Comparison of ENCODE assay signal across 16 cellular contexts in the genomic region with DNA sequence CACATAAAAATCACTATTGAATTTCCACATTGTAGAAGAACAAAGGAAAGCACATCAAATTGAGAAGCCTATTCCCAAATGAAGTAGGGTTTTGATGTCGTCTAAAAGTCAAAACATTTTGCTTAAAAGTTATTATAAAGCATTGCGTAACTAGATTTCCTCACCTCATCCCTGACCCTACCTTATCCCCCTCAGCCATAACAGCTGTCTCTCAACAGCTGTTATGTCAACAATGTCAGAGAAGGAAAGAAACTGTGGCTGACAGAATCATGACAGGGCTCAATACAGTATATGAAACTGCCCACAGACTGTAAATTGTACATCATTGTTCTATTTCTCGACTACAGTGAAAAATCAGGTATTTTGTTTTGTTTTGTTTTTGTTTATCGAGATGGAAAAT.
DNase-seq lines count a peak whose midpoint lies in the region; ATAC-seq, FAIRE-seq and TF ChIP-seq lines count a peak whose summit lies in the region.
"Had no signal": no experiment of that assay in that cellular context is flagged by ENCODE, and none has a peak within 500 bp of the region (broad histone marks: within the 10 kb centered on the region; RNA-seq: fewer than 3 reads in every experiment).

No MANE protein-coding gene starts in this region.

- H3K27ac Mint-ChIP-seq in activated CD4-positive, alpha-beta memory T cell treated with anti-CD3 and anti-CD28 coated beads for 36 hours: no peak overlapping the region
- H3K27ac Mint-ChIP-seq: B cell; CD4-positive, alpha-beta T cell; IgD-negative memory B cell had no signal

- no peaks in the 10 kb centered on the region for H3K9me3 Mint-ChIP-seq in activated CD4-positive, alpha-beta memory T cell treated with anti-CD3 and anti-CD28 coated beads for 36 hours
- H3K9me3 Mint-ChIP-seq: CD4-positive, alpha-beta T cell had no signal

- CTCF ChIA-PET in activated CD4-positive, alpha-beta memory T cell treated with anti-CD3 and anti-CD28 coated beads for 36 hours (lab: Charles Lee): no interaction called here

- H3K27ac ChIP-seq in SJCRH30: peak overlapping the region; percentile 89
- H3K27ac ChIP-seq in foreskin keratinocyte: peak overlapping the region; percentile 95
- H3K27ac ChIP-seq: SK-N-MC had no signal

- peak; percentile 20 for FAIRE-seq in H54 (lab: Jason Lieb, UNC)

- H3K27me3 Mint-ChIP-seq in activated CD4-positive, alpha-beta memory T cell treated with anti-CD3 and anti-CD28 coated beads for 36 hours: no peaks in the 10 kb centered on the region
- H3K27me3 Mint-ChIP-seq: CD4-positive, alpha-beta T cell had no signal

- H3K27me3 ChIP-seq in SJCRH30 (no peaks in the 10 kb centered on the region), foreskin keratinocyte (no peaks in the 10 kb centered on the region)

- no peak for TF ChIP-seq CTCF in foreskin keratinocyte (conservative IDR thresholded peaks at IDR 0.05)

- H3K4me3 ChIP-seq in SJCRH30: no peak overlapping the region
- H3K4me3 ChIP-seq: SK-N-MC had no signal

- DNase-seq in H54 (ENCODE audit: insufficient read length, low spot score) (no peak), HuH-7 (ENCODE audit: low spot score) (peak; percentile 39), SJCRH30 (peak; percentile 50 to 80), foreskin keratinocyte (peak in 1 of 2 donors; percentile 20), NCI-H128 (lab: John Stamatoyannopoulos, UW; ENCODE audit: unreplicated experiment) (no peak)
- no peak for DNase-seq in effector CD4-positive, alpha-beta T cell
- no peak for DNase-seq in activated CD4-positive, alpha-beta memory T cell treated with anti-CD3 and anti-CD28 coated beads for 36 hours
- DNase-seq: CD4-positive, alpha-beta T cell; H7; NCI-H1048; NCI-H187; NCI-H526; T-helper 1 cell had no signal

- H3K4me1 Mint-ChIP-seq in activated CD4-positive, alpha-beta memory T cell treated with anti-CD3 and anti-CD28 coated beads for 36 hours (ENCODE audit: low read depth): no peaks in the 10 kb centered on the region
- H3K4me1 Mint-ChIP-seq: B cell, IgD-negative memory B cell had no signal

- no peaks in the 10 kb centered on the region for H3K36me3 Mint-ChIP-seq in activated CD4-positive, alpha-beta memory T cell treated with anti-CD3 and anti-CD28 coated beads for 36 hours

- no peak for ATAC-seq in foreskin keratinocyte

- no peak overlapping the region for H3K4me3 Mint-ChIP-seq in activated CD4-positive, alpha-beta memory T cell treated with anti-CD3 and anti-CD28 coated beads for 36 hours
- H3K4me3 Mint-ChIP-seq: B cell; CD4-positive, alpha-beta T cell; IgD-negative memory B cell had no signal

- no peaks in the 10 kb centered on the region for H3K36me3 ChIP-seq in SJCRH30

- TF ChIP-seq POLR2A in H54 (IDR thresholded peaks at IDR 0.05; ENCODE audit: low read depth, low read length): no peak

- POLR2A ChIA-PET in activated CD4-positive, alpha-beta memory T cell treated with anti-CD3 and anti-CD28 coated beads for 36 hours (lab: Charles Lee): no interaction called here

- peaks cover 33% of the 10 kb centered on the region for H3K4me1 ChIP-seq in SJCRH30
- H3K4me1 ChIP-seq in foreskin keratinocyte: peaks cover 17% of the 10 kb centered on the region

- intact Hi-C loops in activated CD4-positive, alpha-beta memory T cell treated with anti-CD3 and anti-CD28 coated beads for 36 hours (cut with micrococcal nuclease): no loop called here

- H3K9me3 ChIP-seq in SJCRH30 (replicated peaks): no peaks in the 10 kb centered on the region

Comparison
In these comparisons a context has a peak if more than half of its experiments do, and no peak if none do; other contexts are left out.
1. DNase-seq: peak in HuH-7 (single experiment) and SJCRH30 (2 of 2); none in H54 (single experiment), effector CD4-positive, alpha-beta T cell (single experiment), activated CD4-positive, alpha-beta memory T cell treated with anti-CD3 and anti-CD28 coated beads for 36 hours (single experiment) and NCI-H128 (single experiment).